In genomic region chr9:135715056-135715595, GRCh38 we compare ENCODE assay signal across 1 cellular context.
TF ChIP-seq lines count a peak whose summit lies in the region.

No MANE protein-coding gene starts in this region.

TF ChIP-seq in GM23338, 12 proteins besides CTCF, POLR2A, EP300 and RAD21 (continued from another document):
- TF ChIP-seq CREB1 (CRISPR knock-in tag; IDR thresholded peaks at IDR 0.05; ENCODE audit: low read depth): no peak
- TF ChIP-seq ZNF462 (CRISPR knock-in tag; IDR thresholded peaks at IDR 0.05): no peak
- no peak for TF ChIP-seq NANOG (IDR thresholded peaks at IDR 0.05; ENCODE audit: borderline replicate concordance)
- no peak for TF ChIP-seq ZNF331 (CRISPR knock-in tag; IDR thresholded peaks at IDR 0.05; ENCODE audit: low read depth)
- TF ChIP-seq JUNB (IDR thresholded peaks at IDR 0.05; ENCODE audit: unreplicated experiment): no peak
- TF ChIP-seq EZH2 (IDR thresholded peaks at IDR 0.05; ENCODE audit: low read depth, unreplicated experiment): no peak
